ENCODE assay signal across 22 cellular contexts in genomic region chr19:6030214-6030507, GRCh38. TPM values are rescaled to one million over a fixed set of nuclear protein-coding genes. Genes with fewer than 3 reads are reported as not detected.
A peak's percentile ranks its signal among the peaks of the same experiment; 100 is the strongest.
DNase-seq lines count a peak whose midpoint lies in the region; ATAC-seq, FAIRE-seq and TF ChIP-seq lines count a peak whose summit lies in the region.
"Had no signal": no experiment of that assay in that cellular context is flagged by ENCODE, and none has a peak within 500 bp of the region (broad histone marks: within the 10 kb centered on the region; RNA-seq: fewer than 3 reads in every experiment).

No MANE protein-coding gene starts in this region.

- no peak overlapping the region for H3K14ac ChIP-seq in IMR-90 (replicated peaks; ENCODE audit: low read depth, low read length)
- no peak overlapping the region for H3K14ac ChIP-seq in mesenchymal stem cell (ENCODE audit: low read length in 2 of 2)

- H3K9ac ChIP-seq in IMR-90 (ENCODE audit: low read depth, low read length) (no peak overlapping the region), K562 (ENCODE audit: insufficient read depth in 1 of 2, low read depth in 2 of 2, low read length in 2 of 2) (no peak overlapping the region), mesenchymal stem cell (ENCODE audit: low read length) (no peak overlapping the region)

- H4K91ac ChIP-seq in IMR-90 (ENCODE audit: insufficient read depth, low read depth, low read length) (no peak overlapping the region), mesenchymal stem cell (ENCODE audit: low read length) (no peak overlapping the region)

- H3K36me3 ChIP-seq in IMR-90 (ENCODE audit: control insufficient read depth, insufficient read depth, low read length) (no peaks in the 10 kb centered on the region), K562 (ENCODE audit: control insufficient read depth, insufficient read depth, low read length) (no peaks in the 10 kb centered on the region; the same call in 2 of the 3 replicates), mesenchymal stem cell (ENCODE audit: control insufficient read depth in 1 of 2, insufficient read depth in 2 of 2, low read depth in 1 of 2, low read length in 2 of 2) (peaks cover 6 to 36% of the 10 kb centered on the region in 2 experiments)
- H3K36me3 ChIP-seq: SJCRH30, uterus, WERI-Rb-1 had no signal

- no peak overlapping the region for H2AK9ac ChIP-seq in IMR-90 (replicated peaks; ENCODE audit: low read depth, low read length, poor library complexity)

- H2AK5ac ChIP-seq in IMR-90 (ENCODE audit: low read depth, low read length) (no peak overlapping the region), mesenchymal stem cell (ENCODE audit: low read length, severe bottlenecking) (no peak overlapping the region)

- H3K36me3 Mint-ChIP-seq in stimulated activated effector memory CD8-positive, alpha-beta T cell treated with anti-CD3 and anti-CD28 coated beads, Interleukin-12 subunit alpha, Interleukin-12 subunit beta, amount 100 ng/mL, for 72 hours = no peaks in the 10 kb centered on the region
- H3K36me3 Mint-ChIP-seq: stimulated activated naive B cell treated with anti-CD40 and anti-IgM and Interleukin-4, amounts not matched to agents 10 μg/mL and 1 μg/mL and 100 μg/mL, for 72 hours had no signal

- no CpG with 5 or more reads among the region's 3 CpGs for WGBS in IMR-90 (ENCODE audit: extremely low coverage in 2 of 2, insufficient read length in 1 of 2), 2 experiments
- 58% methylated on average over 3 of the region's 3 CpGs for WGBS in K562 (ENCODE audit: insufficient coverage, low coverage, missing lambda C conversion rate)
- WGBS in mesenchymal stem cell = 21% methylated on average over 3 of the region's 3 CpGs

- FAIRE-seq in K562 (lab: Jason Lieb, UNC) = no peak
- FAIRE-seq: G401.6 had no signal

- no peak overlapping the region for H4K5ac ChIP-seq in IMR-90 (ENCODE audit: low read depth, low read length)

- BruUV-seq in IMR-90 (replicated peaks; lab: Mats Ljungman, UMichigan) = no TSS peak
- no TSS peak for BruUV-seq in K562 (replicated peaks; lab: Mats Ljungman, UMichigan)

- H3K9me1 ChIP-seq in IMR-90 (ENCODE audit: insufficient read depth, low read length) (no peaks in the 10 kb centered on the region), K562 (ENCODE audit: control insufficient read depth, insufficient read depth, low read length) (no peaks in the 10 kb centered on the region)

- no peak overlapping the region for H2BK5ac ChIP-seq in IMR-90 (ENCODE audit: low read depth, low read length, poor library complexity, severe bottlenecking)
- no peak overlapping the region for H2BK5ac ChIP-seq in mesenchymal stem cell (ENCODE audit: low read depth, low read length, poor library complexity, severe bottlenecking)

- in situ Hi-C loops in IMR-90 (cut with MboI; ENCODE audit: low sequenced_read_pairs) = no loop called here
- in situ Hi-C loops in K562 (cut with MboI) = no loop called here

- no peak overlapping the region for H4K8ac ChIP-seq in IMR-90 (ENCODE audit: low read depth in 2 of 2, low read length in 2 of 2)
- H4K8ac ChIP-seq in mesenchymal stem cell (ENCODE audit: low read length) = no peak overlapping the region

- TF ChIP-seq RAD21 in IMR-90 (IDR thresholded peaks at IDR 0.05; ENCODE audit: low read length) (no peak), K562 (CRISPR knock-in tag; conservative IDR thresholded peaks at IDR 0.05 in 1 of 2, IDR thresholded peaks at IDR 0.05 in 1 of 2) (no peak)

- H3K56ac ChIP-seq in IMR-90 (ENCODE audit: extremely low read depth, insufficient read depth, low read length) = no peak overlapping the region

- H3K79me2 ChIP-seq in K562 (ENCODE audit: control insufficient read depth, insufficient read depth, low read length) = no peaks in the 10 kb centered on the region

- H2AFZ ChIP-seq in IMR-90 (replicated peaks; ENCODE audit: low read length, poor library complexity) (no peak overlapping the region), K562 (ENCODE audit: low read depth, low read length) (no peak overlapping the region), mesenchymal stem cell (ENCODE audit: low read depth, low read length) (no peak overlapping the region)

- DNase-seq in AG09319 (ENCODE audit: extremely low read depth, low read depth) = peak; percentile 45
- peak; percentile 79 for DNase-seq in IMR-90
- no peak for DNase-seq in K562 (ENCODE audit: extremely low read depth in 1 of 4, low spot score in 3 of 4)
- peak; percentile 85 for DNase-seq in mesenchymal stem cell
- DNase-seq in stimulated activated effector memory CD8-positive, alpha-beta T cell treated with anti-CD3 and anti-CD28 coated beads, Interleukin-12 subunit alpha, Interleukin-12 subunit beta, amount 100 ng/mL, for 72 hours (ENCODE audit: low spot score in 2 of 2) = no peak
- no peak for DNase-seq in NCI-H187 treated with DMSO at 0.1 percent for 48 hours (lab: John Stamatoyannopoulos, UW)
- DNase-seq in midbrain (lab: John Stamatoyannopoulos, UW) = no peak
- no peak for DNase-seq in effector CD8-positive, alpha-beta T cell (lab: John Stamatoyannopoulos, UW)
- DNase-seq: activated CD8-positive, alpha-beta memory T cell treated with anti-CD3 and anti-CD28 coated beads, Interleukin-2, amount 50 U/mL, for 4 hours; amygdala; C1 segment of cervical spinal cord; GOT3; Karpas-422; left colon; naive thymus-derived CD4-positive, alpha-beta T cell; NCI-H2107; SJCRH30; stimulated activated CD4-positive, alpha-beta T cell treated with anti-CD3 and anti-CD28 coated beads, Interleukin-4, amount 100 ng/mL, for 24 hours; stimulated activated naive B cell treated with anti-CD40 and anti-IgM and Interleukin-4, amounts not matched to agents 10 μg/mL and 1 μg/mL and 100 μg/mL, for 72 hours; uterus; WERI-Rb-1 had no signal

- H2BK120ac ChIP-seq in IMR-90 (ENCODE audit: low read depth, low read length) (no peak overlapping the region), mesenchymal stem cell (ENCODE audit: low read depth, low read length) (no peak overlapping the region)

- no peak overlapping the region for H3K23ac ChIP-seq in IMR-90 (ENCODE audit: low read depth, low read length)
- H3K23ac ChIP-seq in mesenchymal stem cell (ENCODE audit: low read length in 2 of 2) = no peak overlapping the region

- dilution Hi-C loops in IMR-90 (cut with HindIII; ENCODE audit: low sequenced_read_pairs, unreplicated experiment) = no loop called here

- no peak for TF ChIP-seq EP300 in K562 (IDR thresholded peaks at IDR 0.05; ENCODE audit: low read length)

- no peak for TF ChIP-seq POLR2A in IMR-90 (IDR thresholded peaks at IDR 0.05; ENCODE audit: low read depth, low read length)
- no peak for TF ChIP-seq POLR2A in K562 (conservative IDR thresholded peaks at IDR 0.05)

- peaks cover 7% of the 10 kb centered on the region for H3K4me1 Mint-ChIP-seq in stimulated activated effector memory CD8-positive, alpha-beta T cell treated with anti-CD3 and anti-CD28 coated beads, Interleukin-12 subunit alpha, Interleukin-12 subunit beta, amount 100 ng/mL, for 72 hours
- H3K4me1 Mint-ChIP-seq: naive thymus-derived CD4-positive, alpha-beta T cell; stimulated activated naive B cell treated with anti-CD40 and anti-IgM and Interleukin-4, amounts not matched to agents 10 μg/mL and 1 μg/mL and 100 μg/mL, for 72 hours had no signal

- ATAC-seq in IMR-90 (ENCODE audit: low read depth) (peak; percentile 85), K562 (no peak)
- ATAC-seq in stimulated activated effector memory CD8-positive, alpha-beta T cell treated with anti-CD3 and anti-CD28 coated beads, Interleukin-12 subunit alpha, Interleukin-12 subunit beta, amount 100 ng/mL, for 72 hours = no peak
- ATAC-seq: left colon; naive thymus-derived CD4-positive, alpha-beta T cell; stimulated activated naive B cell treated with anti-CD40 and anti-IgM and Interleukin-4, amounts not matched to agents 10 μg/mL and 1 μg/mL and 100 μg/mL, for 72 hours had no signal

- TF ChIP-seq CTCF in AG09319 (IDR thresholded peaks at IDR 0.05; ENCODE audit: low read depth, low read length) (no peak), IMR-90 (conservative IDR thresholded peaks at IDR 0.05; ENCODE audit: low read depth, low read length) (no peak), K562 (IDR thresholded peaks at IDR 0.05 in 2 of 3, conservative IDR thresholded peaks at IDR 0.05 in 1 of 3; ENCODE audit: insufficient read depth in 2 of 3, low read depth in 1 of 3, low read length in 3 of 3) (no peak)

- intact Hi-C loops in IMR-90 (cut with micrococcal nuclease) (no loop called here), K562 (cut with micrococcal nuclease) (no loop called here)

- no peaks in the 10 kb centered on the region for H3K9me3 Mint-ChIP-seq in stimulated activated effector memory CD8-positive, alpha-beta T cell treated with anti-CD3 and anti-CD28 coated beads, Interleukin-12 subunit alpha, Interleukin-12 subunit beta, amount 100 ng/mL, for 72 hours
- H3K9me3 Mint-ChIP-seq: naive thymus-derived CD4-positive, alpha-beta T cell; stimulated activated naive B cell treated with anti-CD40 and anti-IgM and Interleukin-4, amounts not matched to agents 10 μg/mL and 1 μg/mL and 100 μg/mL, for 72 hours had no signal

- H4K20me1 ChIP-seq in IMR-90 (ENCODE audit: insufficient read depth, low read length) (no peaks in the 10 kb centered on the region), K562 (replicated peaks; ENCODE audit: control insufficient read depth, insufficient read depth, low read length) (no peaks in the 10 kb centered on the region)

- no peaks in the 10 kb centered on the region for H3K27me3 ChIP-seq in IMR-90 (ENCODE audit: control insufficient read depth, insufficient read depth, low read length)
- no peaks in the 10 kb centered on the region for H3K27me3 ChIP-seq in K562 (ENCODE audit: control insufficient read depth in 2 of 2, insufficient read depth in 2 of 2, low read length in 2 of 2)
- H3K27me3 ChIP-seq in mesenchymal stem cell (ENCODE audit: control insufficient read depth in 1 of 2, insufficient read depth in 1 of 2, low read length in 2 of 2) = no peaks in the 10 kb centered on the region
- H3K27me3 ChIP-seq: SJCRH30, uterus had no signal

- H3K9me3 ChIP-seq in IMR-90 (ENCODE audit: control insufficient read depth, insufficient read depth, low read length) = peaks cover 4% of the 10 kb centered on the region; the same call in 1 of the 2 replicates
- H3K9me3 ChIP-seq in K562 (replicated peaks; ENCODE audit: control insufficient read depth, insufficient read depth, low read depth, low read length) = no peaks in the 10 kb centered on the region; the same call in 1 of the 2 replicates
- H3K9me3 ChIP-seq in mesenchymal stem cell (ENCODE audit: control insufficient read depth, low read length) = peaks cover 2% of the 10 kb centered on the region
- H3K9me3 ChIP-seq: SJCRH30, uterus had no signal

- H3K4me2 ChIP-seq in IMR-90 (ENCODE audit: low read depth, low read length) = no peak overlapping the region
- no peak overlapping the region for H3K4me2 ChIP-seq in K562 (ENCODE audit: insufficient read depth, low read length)
- H3K4me2 ChIP-seq in mesenchymal stem cell (ENCODE audit: low read length, poor library complexity, severe bottlenecking) = no peak overlapping the region

- H3K4ac ChIP-seq in IMR-90 (ENCODE audit: low read depth, low read length) (no peak overlapping the region), mesenchymal stem cell (ENCODE audit: low read depth in 1 of 2, low read length in 2 of 2) (no peak overlapping the region)

- no peak overlapping the region for H2BK20ac ChIP-seq in IMR-90 (ENCODE audit: low read depth, low read length)

- no peak overlapping the region for H2BK15ac ChIP-seq in IMR-90 (ENCODE audit: low read depth, low read length)
- H2BK15ac ChIP-seq in mesenchymal stem cell (ENCODE audit: low read depth, poor library complexity, severe bottlenecking) = no peak overlapping the region

- H3K27ac ChIP-seq in IMR-90 (ENCODE audit: insufficient read depth, low read length) (no peak overlapping the region), K562 (ENCODE audit: extremely low read depth, low read depth, low read length) (no peak overlapping the region), mesenchymal stem cell (ENCODE audit: low read length, poor library complexity, severe bottlenecking) (no peak overlapping the region)
- H3K27ac ChIP-seq: SJCRH30, uterus, WERI-Rb-1 had no signal

- no peak overlapping the region for H3K18ac ChIP-seq in IMR-90 (ENCODE audit: low read depth, low read length)
- no peak overlapping the region for H3K18ac ChIP-seq in mesenchymal stem cell (ENCODE audit: low read depth in 1 of 2, low read length in 2 of 2)

- H3K4me3 ChIP-seq in IMR-90 (ENCODE audit: insufficient read depth, low read depth, low read length) = no peak overlapping the region
- no peak overlapping the region for H3K4me3 ChIP-seq in K562
- peak overlapping the region in 1 of 2 experiments; percentile 8 for H3K4me3 ChIP-seq in mesenchymal stem cell (ENCODE audit: insufficient read depth in 1 of 2, low read depth in 1 of 2, low read length in 2 of 2)
- H3K4me3 ChIP-seq: SJCRH30, uterus had no signal

- H2BK12ac ChIP-seq in mesenchymal stem cell (ENCODE audit: low read length in 2 of 2) = no peak overlapping the region

- CTCF ChIA-PET in IMR-90 (lab: Yijun Ruan, JAX) (no interaction called here), K562 (lab: Yijun Ruan, JAX; ENCODE audit: low intra/inter-chr PET ratio) (no interaction called here)

- no peak overlapping the region for H3K4me3 Mint-ChIP-seq in stimulated activated effector memory CD8-positive, alpha-beta T cell treated with anti-CD3 and anti-CD28 coated beads, Interleukin-12 subunit alpha, Interleukin-12 subunit beta, amount 100 ng/mL, for 72 hours
- H3K4me3 Mint-ChIP-seq: naive thymus-derived CD4-positive, alpha-beta T cell; stimulated activated naive B cell treated with anti-CD40 and anti-IgM and Interleukin-4, amounts not matched to agents 10 μg/mL and 1 μg/mL and 100 μg/mL, for 72 hours had no signal

- POLR2A ChIA-PET in IMR-90 (lab: Charles Lee; ENCODE audit: unreplicated experiment) = no interaction called here
- POLR2A ChIA-PET in K562 (lab: Yijun Ruan, JAX) = no interaction called here

- H3K4me1 ChIP-seq in IMR-90 (ENCODE audit: control insufficient read depth, insufficient read depth, low read length) (no peaks in the 10 kb centered on the region), K562 (replicated peaks in 1 of 2; ENCODE audit: control insufficient read depth in 2 of 2, insufficient read depth in 2 of 2, low read length in 2 of 2) (no peaks in the 10 kb centered on the region), mesenchymal stem cell (ENCODE audit: control insufficient read depth, insufficient read depth, low read depth, low read length) (no peaks in the 10 kb centered on the region)
- H3K4me1 ChIP-seq: SJCRH30, uterus had no signal

- H3K79me1 ChIP-seq in IMR-90 (ENCODE audit: low read depth in 1 of 2, low read length in 2 of 2) (no peaks in the 10 kb centered on the region), mesenchymal stem cell (replicated peaks; ENCODE audit: low read length, poor library complexity, severe bottlenecking) (no peaks in the 10 kb centered on the region)

- no peak overlapping the region for H3K27ac Mint-ChIP-seq in stimulated activated effector memory CD8-positive, alpha-beta T cell treated with anti-CD3 and anti-CD28 coated beads, Interleukin-12 subunit alpha, Interleukin-12 subunit beta, amount 100 ng/mL, for 72 hours
- H3K27ac Mint-ChIP-seq: stimulated activated naive B cell treated with anti-CD40 and anti-IgM and Interleukin-4, amounts not matched to agents 10 μg/mL and 1 μg/mL and 100 μg/mL, for 72 hours had no signal

RNA-seq across cellular contexts. Expression of gene RANBP3, which starts 52.2 kb away (rescaled TPM):
- total RNA-seq in IMR-90 (2012; rRNA removed) (42.5 and 46.7 TPM in 2 replicates), K562 (2014; rRNA removed) (63.2 and 82.2 TPM in 2 replicates), K562 (2014; rRNA removed; fragmentation: Illumina TruSeq; extraction: Trizol) (42.0 and 48.5 TPM in 2 replicates), K562 (2015; rRNA removed; fragmentation: Illumina TruSeq; extraction: Trizol) (54.4 and 66.7 TPM in 2 replicates), K562 (2021) (63.1 and 70.3 TPM in 2 replicates)
- polyA plus RNA-seq in IMR-90 (2012; rRNA removed) (111 and 165 TPM in 2 replicates), K562 (2011; rRNA removed) (46.6 and 57.6 TPM in 2 replicates), K562 (2014; fragmentation: Illumina TruSeq; extraction: Trizol) (68.9 and 81.9 TPM in 2 replicates), K562 (2014; fragmentation: Nextera tagmentation; extraction: Ambion mirVana) (1 to 10 TPM in 1 of 2 experiments, under 1 TPM in 1; 0.90 to 1.8 TPM), K562 (2014; rRNA removed) (84.7 and 95.1 TPM in 2 replicates)
- 75.6 and 136 TPM in 2 replicates for polyA plus RNA-seq in IMR-90 (2012; cell fraction: cytosol; rRNA removed)
- polyA plus RNA-seq in IMR-90 (2012; cell fraction: nucleus; rRNA removed; ENCODE audit: low replicate concordance) = 170 and 215 TPM in 2 replicates
- total RNA-seq in K562 (2011; cell fraction: chromatin; rRNA removed; ENCODE audit: low replicate concordance) = 101 and 160 TPM in 2 replicates
- total RNA-seq in K562 (2011; cell fraction: nucleolus; rRNA removed) = 112 and 117 TPM in 2 replicates
- total RNA-seq in K562 (2011; cell fraction: nucleoplasm; rRNA removed) = 92.0 and 98.2 TPM in 2 replicates
- polyA plus RNA-seq in K562 (2011; cell fraction: cytosol; rRNA removed) = 70.4 and 122 TPM in 2 replicates
- polyA plus RNA-seq in K562 (2011; cell fraction: nucleus; rRNA removed) = 84.9 and 193 TPM in 2 replicates
- polyA plus RNA-seq in K562 (2012) = 65.4 and 79.1 TPM in 2 replicates
- 29.0 and 45.3 TPM in 2 replicates for polyA minus RNA-seq in K562 (2011; rRNA and poly(A)+ RNA removed)
- 53.6 and 66.7 TPM in 2 replicates for polyA minus RNA-seq in K562 (2011; cell fraction: cytosol; rRNA and poly(A)+ RNA removed)
- 32.7 and 38.9 TPM in 2 replicates for polyA minus RNA-seq in K562 (2011; cell fraction: nucleus; rRNA and poly(A)+ RNA removed)
- 80.2 TPM for polyA plus RNA-seq in mesenchymal stem cell (2013, experiment 1 of 2)
- 75.1 TPM for polyA plus RNA-seq in mesenchymal stem cell (2013, experiment 2 of 2)

Comparison
In these comparisons a context has a peak if more than half of its experiments do, and no peak if none do; other contexts are left out.
1. DNase-seq: peak in AG09319 (single experiment), IMR-90 (single experiment) and mesenchymal stem cell (single experiment); none in K562 (0 of 4), stimulated activated effector memory CD8-positive, alpha-beta T cell treated with anti-CD3 and anti-CD28 coated beads, Interleukin-12 subunit alpha, Interleukin-12 subunit beta, amount 100 ng/mL, for 72 hours (0 of 2), NCI-H187 treated with DMSO at 0.1 percent for 48 hours (single experiment), midbrain (single experiment) and effector CD8-positive, alpha-beta T cell (single experiment).